21 cellular contexts compared by ENCODE assay signal in the genomic region with DNA sequence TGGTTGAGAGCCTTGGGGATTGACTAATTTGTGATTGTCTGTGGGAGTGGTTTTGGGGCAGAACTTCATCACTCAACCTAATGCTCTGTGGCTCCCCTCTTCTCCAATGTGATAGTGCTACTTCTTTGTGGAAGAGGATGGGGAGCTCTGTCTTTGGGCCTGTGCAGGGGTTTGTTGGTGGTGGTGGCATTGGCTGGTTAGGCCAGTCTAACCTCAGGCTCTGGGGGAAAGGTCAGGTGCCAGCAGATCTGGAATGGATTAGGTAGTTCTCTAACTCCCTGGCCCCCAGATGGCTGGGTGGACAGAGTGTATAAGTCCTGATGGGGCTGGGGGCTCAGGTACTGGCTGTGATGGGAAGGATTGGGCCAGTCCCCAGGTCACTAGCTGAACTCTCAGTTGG.
"Had no signal": no experiment of that assay in that cellular context is flagged by ENCODE, and none has a peak within 500 bp of the region (broad histone marks: within the 10 kb centered on the region; RNA-seq: fewer than 3 reads in every experiment).

No MANE protein-coding gene starts in this region.

- H3K9me3 ChIP-seq: SJSA1 had no signal

- H3K36me3 Mint-ChIP-seq: IgD-negative memory B cell had no signal

- H3K4me1 ChIP-seq: SJSA1 had no signal

- H3K36me3 ChIP-seq: SJSA1 had no signal

- H3K4me3 Mint-ChIP-seq: IgD-negative memory B cell had no signal

- H3K27ac Mint-ChIP-seq: IgD-negative memory B cell had no signal

- DNase-seq: Kasumi-1, MM.1S, NCI-H1436, NCI-H187, NCI-H2029, NCI-H2081 treated with DMSO at 0.1 percent for 48 hours, NCI-H2171, NCI-H226, NCI-H446, NCI-H510A, NCI-H524 treated with DMSO at 0.1 percent for 48 hours, NCI-H774, Right ventricle myocardium superior, RPMI8226, SIG-M5 had no signal

- H3K27ac ChIP-seq: HL-60, KMS-11, SJSA1, SK-N-MC had no signal

- H3K4me3 ChIP-seq: K562, SJSA1, SK-N-MC had no signal
